ENCODE assay signal across 7 cellular contexts in genomic region chr10:52365547-52366432, GRCh38. TPM values are rescaled to one million over a fixed set of nuclear protein-coding genes. Genes with fewer than 3 reads are reported as not detected.
"Had no signal": no experiment of that assay in that cellular context is flagged by ENCODE, and none has a peak within 500 bp of the region (broad histone marks: within the 10 kb centered on the region; RNA-seq: fewer than 3 reads in every experiment).

No MANE protein-coding gene starts in this region.

RNA-seq across cellular contexts. Expression of gene DKK1, which starts 51.7 kb away (rescaled TPM):
- total RNA-seq: activated CD4-positive, alpha-beta memory T cell treated with anti-CD3 and anti-CD28 coated beads, Interleukin-2, amount 10 ng/mL, durations not matched to agents 7 days and 5 days; activated CD4-positive, alpha-beta T cell treated with anti-CD3 and anti-CD28 coated beads for 36 hours; activated CD4-positive, alpha-beta T cell treated with anti-CD3 and anti-CD28 coated beads, Interleukin-2, amount 10 ng/mL, durations not matched to agents 7 days and 5 days; activated CD8-positive, alpha-beta memory T cell treated with anti-CD3 and anti-CD28 coated beads, Interleukin-2, amount 10 ng/mL, durations not matched to agents 7 days and 5 days; activated CD8-positive, alpha-beta T cell treated with anti-CD3 and anti-CD28 coated beads, Interleukin-2, amount 10 ng/mL, durations not matched to agents 7 days and 5 days; activated naive CD8-positive, alpha-beta T cell treated with anti-CD3 and anti-CD28 coated beads, Interleukin-2, amount 10 ng/mL, durations not matched to agents 7 days and 5 days; activated T-helper 2 cell treated with anti-CD3 and anti-CD28 coated beads, Interferon-gamma antibody, Interleukin-2, Interleukin-4, amounts not matched to agents 10 μg/mL and 5 μg/mL and 100 μg/mL, durations not matched to agents 14 hours and 24 hours and 36 hours had no signal
